In the genomic region with DNA sequence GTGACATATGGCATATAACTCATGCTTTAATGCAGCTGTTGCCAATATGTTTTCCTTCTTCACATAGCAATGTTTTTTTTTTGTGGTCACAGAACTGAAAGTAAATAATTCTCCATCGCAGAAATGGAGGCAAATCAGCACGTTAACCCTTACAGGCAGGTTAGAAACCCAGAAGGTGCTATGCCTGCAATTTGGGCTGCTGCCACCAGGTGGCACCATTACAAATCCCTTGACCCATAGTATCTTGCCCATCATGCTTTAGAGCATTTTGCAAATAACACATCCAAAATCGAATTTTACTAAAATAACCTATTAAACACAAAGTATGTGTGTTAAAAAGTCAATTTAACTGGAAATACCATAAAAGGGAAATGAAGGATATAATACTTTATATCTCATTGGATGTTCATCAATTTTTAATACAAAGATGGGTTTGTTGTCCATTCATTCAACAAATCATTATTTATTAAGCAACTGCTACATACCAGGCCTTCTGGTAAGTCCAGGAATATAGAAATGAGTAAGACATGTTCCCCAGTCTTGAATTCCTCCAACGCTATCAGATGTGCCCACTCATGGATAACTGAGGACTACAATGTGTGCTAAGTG, we compare ENCODE assay signal across 9 cellular contexts.
DNase-seq lines count a peak whose midpoint lies in the region; ATAC-seq and TF ChIP-seq lines count a peak whose summit lies in the region.
"Had no signal": no experiment of that assay in that cellular context is flagged by ENCODE, and none has a peak within 500 bp of the region (broad histone marks: within the 10 kb centered on the region; RNA-seq: fewer than 3 reads in every experiment).

No MANE protein-coding gene starts in this region.

- intact Hi-C loops in colonic mucosa (cut with DNase I) (no loop called here), uterus (cut with DNase I; ENCODE audit: low total_unique reads) (no loop called here)

- H3K27me3 Mint-ChIP-seq in activated naive CD8-positive, alpha-beta T cell treated with anti-CD3 and anti-CD28 coated beads, Interleukin-2, amount 50 U/mL, for 24 hours, result no peaks in the 10 kb centered on the region
- no peaks in the 10 kb centered on the region for H3K27me3 Mint-ChIP-seq in activated naive CD8-positive, alpha-beta T cell treated with anti-CD3 and anti-CD28 coated beads for 36 hours

- no peaks in the 10 kb centered on the region for H3K4me1 Mint-ChIP-seq in activated naive CD8-positive, alpha-beta T cell treated with anti-CD3 and anti-CD28 coated beads, Interleukin-2, amount 50 U/mL, for 24 hours
- H3K4me1 Mint-ChIP-seq in activated naive CD8-positive, alpha-beta T cell treated with anti-CD3 and anti-CD28 coated beads for 36 hours, result no peaks in the 10 kb centered on the region

- DNase-seq in activated naive CD8-positive, alpha-beta T cell treated with anti-CD3 and anti-CD28 coated beads, Interleukin-2, amount 50 U/mL, for 24 hours, result peak; percentile 20
- DNase-seq in activated naive CD8-positive, alpha-beta T cell treated with anti-CD3 and anti-CD28 coated beads for 36 hours, result no peak
- DNase-seq in MV-4-11 (lab: John Stamatoyannopoulos, UW) (peak; percentile 20), colonic mucosa (peak; percentile 48), retinal pigment epithelial cell (ENCODE audit: low read depth) (no peak), AG08395 (ENCODE audit: low spot score) (no peak), uterus (no peak), kidney glomerular epithelial cell (lab: John Stamatoyannopoulos, UW) (no peak)

- no peak overlapping the region for H3K27ac ChIP-seq in colonic mucosa
- H3K27ac ChIP-seq in uterus, result no peak overlapping the region

- no peak overlapping the region for H3K27ac Mint-ChIP-seq in activated naive CD8-positive, alpha-beta T cell treated with anti-CD3 and anti-CD28 coated beads, Interleukin-2, amount 50 U/mL, for 24 hours
- no peak overlapping the region for H3K27ac Mint-ChIP-seq in activated naive CD8-positive, alpha-beta T cell treated with anti-CD3 and anti-CD28 coated beads for 36 hours
- H3K27ac Mint-ChIP-seq: stimulated activated effector memory CD8-positive, alpha-beta T cell treated with anti-CD3 and anti-CD28 coated beads, Interleukin-12 subunit alpha, Interleukin-12 subunit beta, amount 100 ng/mL, for 72 hours had no signal

- TF ChIP-seq CTCF in colonic mucosa (IDR thresholded peaks at IDR 0.05), result peak; percentile 58
- TF ChIP-seq CTCF in retinal pigment epithelial cell (conservative IDR thresholded peaks at IDR 0.05; ENCODE audit: low read depth, low read length), result peak; percentile 81
- TF ChIP-seq CTCF in uterus (IDR thresholded peaks at IDR 0.05), result no peak

- peaks cover 12% of the 10 kb centered on the region for H3K9me3 Mint-ChIP-seq in activated naive CD8-positive, alpha-beta T cell treated with anti-CD3 and anti-CD28 coated beads, Interleukin-2, amount 50 U/mL, for 24 hours
- peaks cover 8% of the 10 kb centered on the region for H3K9me3 Mint-ChIP-seq in activated naive CD8-positive, alpha-beta T cell treated with anti-CD3 and anti-CD28 coated beads for 36 hours

- no peak overlapping the region for H3K9ac ChIP-seq in colonic mucosa (ENCODE audit: low read depth in 2 of 2, low read length in 2 of 2)

- H3K36me3 ChIP-seq in colonic mucosa, result no peaks in the 10 kb centered on the region
- H3K36me3 ChIP-seq in uterus, result no peaks in the 10 kb centered on the region

- TF ChIP-seq POLR2A in uterus (IDR thresholded peaks at IDR 0.05), result no peak

- H3K4me3 Mint-ChIP-seq in activated naive CD8-positive, alpha-beta T cell treated with anti-CD3 and anti-CD28 coated beads, Interleukin-2, amount 50 U/mL, for 24 hours, result no peak overlapping the region
- H3K4me3 Mint-ChIP-seq in activated naive CD8-positive, alpha-beta T cell treated with anti-CD3 and anti-CD28 coated beads for 36 hours, result no peak overlapping the region
- H3K4me3 Mint-ChIP-seq: stimulated activated effector memory CD8-positive, alpha-beta T cell treated with anti-CD3 and anti-CD28 coated beads, Interleukin-12 subunit alpha, Interleukin-12 subunit beta, amount 100 ng/mL, for 72 hours had no signal

- no peaks in the 10 kb centered on the region for H3K9me3 ChIP-seq in colonic mucosa
- H3K9me3 ChIP-seq in uterus, result no peaks in the 10 kb centered on the region

- H3K4me3 ChIP-seq in colonic mucosa (no peak overlapping the region), retinal pigment epithelial cell (ENCODE audit: low read length) (no peak overlapping the region), uterus (no peak overlapping the region)

- H3K4me1 ChIP-seq in colonic mucosa (no peaks in the 10 kb centered on the region), uterus (no peaks in the 10 kb centered on the region)

- no peaks in the 10 kb centered on the region for H3K36me3 Mint-ChIP-seq in activated naive CD8-positive, alpha-beta T cell treated with anti-CD3 and anti-CD28 coated beads, Interleukin-2, amount 50 U/mL, for 24 hours (ENCODE audit: low read depth)
- H3K36me3 Mint-ChIP-seq in activated naive CD8-positive, alpha-beta T cell treated with anti-CD3 and anti-CD28 coated beads for 36 hours, result no peaks in the 10 kb centered on the region
- H3K36me3 Mint-ChIP-seq: stimulated activated effector memory CD8-positive, alpha-beta T cell treated with anti-CD3 and anti-CD28 coated beads, Interleukin-12 subunit alpha, Interleukin-12 subunit beta, amount 100 ng/mL, for 72 hours had no signal

- no peak for ATAC-seq in activated naive CD8-positive, alpha-beta T cell treated with anti-CD3 and anti-CD28 coated beads, Interleukin-2, amount 50 U/mL, for 24 hours
- ATAC-seq: stimulated activated effector memory CD8-positive, alpha-beta T cell treated with anti-CD3 and anti-CD28 coated beads, Interleukin-12 subunit alpha, Interleukin-12 subunit beta, amount 100 ng/mL, for 72 hours had no signal

- H3K27me3 ChIP-seq in colonic mucosa, result no peaks in the 10 kb centered on the region
- no peaks in the 10 kb centered on the region for H3K27me3 ChIP-seq in uterus

Comparison
In these comparisons a context has a peak if more than half of its experiments do, and no peak if none do; other contexts are left out.
1. DNase-seq: peak in activated naive CD8-positive, alpha-beta T cell treated with anti-CD3 and anti-CD28 coated beads, Interleukin-2, amount 50 U/mL, for 24 hours (single experiment), MV-4-11 (single experiment) and colonic mucosa (single experiment); none in activated naive CD8-positive, alpha-beta T cell treated with anti-CD3 and anti-CD28 coated beads for 36 hours (single experiment), retinal pigment epithelial cell (single experiment), AG08395 (single experiment), uterus (0 of 2) and kidney glomerular epithelial cell (single experiment).
2. CTCF ChIP-seq: peak in colonic mucosa (single experiment) and retinal pigment epithelial cell (single experiment); none in uterus (0 of 4).